Comparison of ENCODE assay signal across 8 cellular contexts in genomic region chr2:64730551-64731305, GRCh38.
A peak's percentile ranks its signal among the peaks of the same experiment; 100 is the strongest.
DNase-seq lines count a peak whose midpoint lies in the region; ATAC-seq, FAIRE-seq and TF ChIP-seq lines count a peak whose summit lies in the region.

No MANE protein-coding gene starts in this region.

- TF ChIP-seq POLR2A in A549 (IDR thresholded peaks at IDR 0.05; ENCODE audit: low read length) (no peak), endothelial cell of umbilical vein (IDR thresholded peaks at IDR 0.05; ENCODE audit: low read depth, low read length) (peak; percentile 39), testis (IDR thresholded peaks at IDR 0.05) (no peak)

- 74% methylated on average over 9 of the region's 9 CpGs for WGBS in A549 (ENCODE audit: missing lambda C conversion rate)
- WGBS in testis, 2 donors = 22 to 35% methylated on average over 8 to 9 of the region's 9 CpGs

- intact Hi-C loops in activated CD4-positive, alpha-beta memory T cell treated with anti-CD3 and anti-CD28 coated beads for 36 hours (cut with micrococcal nuclease) = loop anchor here (1.0 to 2.0 kb wide), 6 partner anchors 21 to 100 kb away; no protein-coding TSS in a partner anchor
- intact Hi-C loops in endothelial cell of umbilical vein (cut with micrococcal nuclease) = loop anchor here (1.0 to 2.0 kb wide), 2 partner anchors 19 to 32 kb away; no protein-coding TSS in a partner anchor
- intact Hi-C loops in testis (cut with DNase I; ENCODE audit: low total_unique reads) = no loop called here

- H3K27me3 ChIP-seq in endothelial cell of umbilical vein (ENCODE audit: control insufficient read depth in 2 of 2, insufficient read depth in 2 of 2, low read length in 2 of 2) (no peaks in the 10 kb centered on the region), testis (no peaks in the 10 kb centered on the region)

- H3K4me1 Mint-ChIP-seq in activated CD4-positive, alpha-beta memory T cell treated with anti-CD3 and anti-CD28 coated beads for 36 hours (ENCODE audit: low read depth) = peaks cover 42% of the 10 kb centered on the region

- H2AFZ ChIP-seq in endothelial cell of umbilical vein (ENCODE audit: low read depth, low read length) = peak overlapping the region; percentile 91

- H3K9me1 ChIP-seq in endothelial cell of umbilical vein (replicated peaks; ENCODE audit: control insufficient read depth, extremely low read depth, insufficient read depth, low read length) = no peaks in the 10 kb centered on the region

- ATAC-seq in A549 = peak in 1 of 2 experiments; percentile 30; a peak in 2 of 6 replicates
- ATAC-seq in GM18867 (IDR thresholded peaks at IDR 0.05; ENCODE audit: unreplicated experiment) = peak; percentile 34

- no peak for TF ChIP-seq EP300 in A549 (IDR thresholded peaks at IDR 0.05)

- peak overlapping the region; percentile 76 for H3K9ac ChIP-seq in endothelial cell of umbilical vein (replicated peaks; ENCODE audit: extremely low read depth, insufficient read depth, low read length)

- DNase-seq in A549 (ENCODE audit: low read depth in 1 of 2, low spot score in 1 of 2) (no peak), NCI-H2196 (lab: John Stamatoyannopoulos, UW; ENCODE audit: unreplicated experiment) (peak; percentile 64), endothelial cell of umbilical vein (ENCODE audit: low read depth, low spot score) (peak; percentile 92), mucosa of gallbladder (ENCODE audit: low spot score) (peak; percentile 74), testis (peak; percentile 88), HuH-7.5 (ENCODE audit: low spot score) (no peak)
- DNase-seq in activated CD4-positive, alpha-beta memory T cell treated with anti-CD3 and anti-CD28 coated beads for 36 hours = peak; percentile 47

- POLR2A ChIA-PET in A549 (lab: Yijun Ruan, JAX) = interaction anchor here (1.8 kb wide), 1 partner anchor 20 kb away, joined by 5 read pairs; no protein-coding TSS in a partner anchor
- POLR2A ChIA-PET in activated CD4-positive, alpha-beta memory T cell treated with anti-CD3 and anti-CD28 coated beads for 36 hours (lab: Charles Lee) = interaction anchor here (1.0 kb wide), 1 partner anchor 79 kb away, joined by 3 read pairs; no protein-coding TSS in a partner anchor
- POLR2A ChIA-PET in endothelial cell of umbilical vein (lab: Charles Lee) = interaction anchor here (0.8 kb wide), 1 partner anchor 77 kb away, joined by 3 read pairs; the partner anchor contains the start of gene SERTAD2

- H3K27me3 Mint-ChIP-seq in activated CD4-positive, alpha-beta memory T cell treated with anti-CD3 and anti-CD28 coated beads for 36 hours = no peaks in the 10 kb centered on the region

- no peaks in the 10 kb centered on the region for H3K9me3 Mint-ChIP-seq in activated CD4-positive, alpha-beta memory T cell treated with anti-CD3 and anti-CD28 coated beads for 36 hours

- H3K79me2 ChIP-seq in endothelial cell of umbilical vein (ENCODE audit: control insufficient read depth, insufficient read depth, low read length) = no peaks in the 10 kb centered on the region

- H3K27ac Mint-ChIP-seq in activated CD4-positive, alpha-beta memory T cell treated with anti-CD3 and anti-CD28 coated beads for 36 hours = peak overlapping the region; percentile 83

- dilution Hi-C loops in endothelial cell of umbilical vein (cut with MboI; ENCODE audit: extremely low pct_ligation_motif_present, low sequenced_read_pairs) = no loop called here

- H3K4me3 Mint-ChIP-seq in activated CD4-positive, alpha-beta memory T cell treated with anti-CD3 and anti-CD28 coated beads for 36 hours = peak overlapping the region; percentile 80

- no peak for TF ChIP-seq CTCF in A549 (IDR thresholded peaks at IDR 0.05)
- no peak for TF ChIP-seq CTCF in endothelial cell of umbilical vein (IDR thresholded peaks at IDR 0.05; ENCODE audit: extremely low read depth in 1 of 2, insufficient read depth in 1 of 2, low read depth in 1 of 2, low read length in 2 of 2)
- TF ChIP-seq CTCF in testis (IDR thresholded peaks at IDR 0.05) = no peak

- no peak for TF ChIP-seq RAD21 in A549 (conservative IDR thresholded peaks at IDR 0.05 in 1 of 2, IDR thresholded peaks at IDR 0.05 in 1 of 2)

- CTCF ChIA-PET in A549 (lab: Yijun Ruan, JAX) (interaction anchor here (2.6 kb wide), 1 partner anchor 84 kb away, joined by 6 read pairs; no protein-coding TSS in a partner anchor), endothelial cell of umbilical vein (lab: Charles Lee) (interaction anchor here (0.9 to 2.0 kb wide), 4 partner anchors 19 to 84 kb away, joined by 3 to 9 read pairs (median 5); partner anchors contain the start of gene SERTAD2)
- CTCF ChIA-PET in activated CD4-positive, alpha-beta memory T cell treated with anti-CD3 and anti-CD28 coated beads for 36 hours (lab: Charles Lee) = interaction anchor here (1.8 to 1.9 kb wide), 2 partner anchors 18 to 79 kb away, joined by 5 to 6 read pairs; no protein-coding TSS in a partner anchor

- H3K36me3 ChIP-seq in endothelial cell of umbilical vein (ENCODE audit: control insufficient read depth in 2 of 2, extremely low read depth in 1 of 2, insufficient read depth in 2 of 2, low read length in 2 of 2) (no peaks in the 10 kb centered on the region), testis (ENCODE audit: low read depth, missing control alignments) (no peaks in the 10 kb centered on the region)

- H3K4me2 ChIP-seq in A549 = peak overlapping the region; percentile 26; the same call in 1 of the 3 replicates
- peak overlapping the region; percentile 97 for H3K4me2 ChIP-seq in endothelial cell of umbilical vein (ENCODE audit: insufficient read depth, low read length)

- H3K27ac ChIP-seq in A549 = 0 out of 6 replicates have a peak overlapping the region, but pooled peaks of 1 of the 2 experiments have one; percentile 6
- H3K27ac ChIP-seq in endothelial cell of umbilical vein (ENCODE audit: insufficient read depth, low read depth, low read length) = peak overlapping the region; percentile 64
- H3K27ac ChIP-seq in testis = peak overlapping the region; percentile 53 to 88

- H3K4me1 ChIP-seq in A549 (peaks cover 8% of the 10 kb centered on the region; the same call in 1 of the 3 replicates), endothelial cell of umbilical vein (ENCODE audit: control insufficient read depth, extremely low read depth, insufficient read depth, low read length) (peaks cover 13% of the 10 kb centered on the region), testis (peaks cover 18% of the 10 kb centered on the region)

- TSS peak; percentile 95 for BruUV-seq in endothelial cell of umbilical vein (replicated peaks; lab: Mats Ljungman, UMichigan)

- H3K9me3 ChIP-seq in A549 = no peaks in the 10 kb centered on the region
- H3K9me3 ChIP-seq in endothelial cell of umbilical vein (replicated peaks; ENCODE audit: control insufficient read depth, insufficient read depth, low read length) = no peaks in the 10 kb centered on the region
- H3K9me3 ChIP-seq in testis = no peaks in the 10 kb centered on the region

- H4K20me1 ChIP-seq in endothelial cell of umbilical vein (replicated peaks; ENCODE audit: control insufficient read depth, extremely low read depth, insufficient read depth, low read length) = no peaks in the 10 kb centered on the region

- no peaks in the 10 kb centered on the region for H3K36me3 Mint-ChIP-seq in activated CD4-positive, alpha-beta memory T cell treated with anti-CD3 and anti-CD28 coated beads for 36 hours

- H3K4me3 ChIP-seq in A549 (no peak overlapping the region), endothelial cell of umbilical vein (replicated peaks in 1 of 3; ENCODE audit: insufficient read depth in 1 of 3, low read depth in 1 of 3, low read length in 3 of 3) (peak overlapping the region; percentile 29 to 76 (median 53)), testis (peak overlapping the region; percentile 6 to 29)

- FAIRE-seq in A549 (lab: Jason Lieb, UNC) (no peak), endothelial cell of umbilical vein (lab: Jason Lieb, UNC) (peak; percentile 88)

TF ChIP-seq in A549, 52 proteins besides CTCF, POLR2A, EP300 and RAD21 (continues in another document):
- TF ChIP-seq RCOR1 (IDR thresholded peaks at IDR 0.05; ENCODE audit: low read depth, low read length) = no peak
- TF ChIP-seq NR3C1 (IDR thresholded peaks at IDR 0.05) = no peak
- TF ChIP-seq FOSL2 (IDR thresholded peaks at IDR 0.05) = no peak
- TF ChIP-seq FOSL2 (CRISPR knock-in tag; IDR thresholded peaks at IDR 0.05) = no peak
- no peak for TF ChIP-seq CEBPB (IDR thresholded peaks at IDR 0.05)
- TF ChIP-seq POLR2AphosphoS2 (conservative IDR thresholded peaks at IDR 0.05; ENCODE audit: low read length) = no peak
- no peak for TF ChIP-seq ATOH8 (CRISPR knock-in tag; IDR thresholded peaks at IDR 0.05; ENCODE audit: low read depth)
- no peak for TF ChIP-seq HOXB5 (CRISPR knock-in tag; IDR thresholded peaks at IDR 0.05)
- TF ChIP-seq JUNB (IDR thresholded peaks at IDR 0.05) = no peak

TF ChIP-seq in endothelial cell of umbilical vein, 7 proteins besides CTCF, POLR2A, EP300 and RAD21:
- no peak for TF ChIP-seq MYC (IDR thresholded peaks at IDR 0.05; ENCODE audit: low read depth, low read length)
- TF ChIP-seq FOS (IDR thresholded peaks at IDR 0.05; ENCODE audit: borderline replicate concordance, insufficient read depth, low read length) = no peak
- peak; percentile 55 for TF ChIP-seq JUN (IDR thresholded peaks at IDR 0.05; ENCODE audit: borderline replicate concordance, insufficient read depth, insufficient read length, low read depth)
- peak; percentile 29 for TF ChIP-seq POLR2AphosphoS5 (IDR thresholded peaks at IDR 0.05; ENCODE audit: insufficient read depth, low read depth, low read length)
- peak; percentile 37 for TF ChIP-seq MAX (IDR thresholded peaks at IDR 0.05; ENCODE audit: insufficient read depth, insufficient read length)

Comparison
In these comparisons a context has a peak if more than half of its experiments do, and no peak if none do; other contexts are left out.
1. DNase-seq: peak in NCI-H2196 (single experiment), activated CD4-positive, alpha-beta memory T cell treated with anti-CD3 and anti-CD28 coated beads for 36 hours (single experiment), endothelial cell of umbilical vein (single experiment), mucosa of gallbladder (single experiment) and testis (single experiment); none in A549 (0 of 2) and HuH-7.5 (single experiment).